In the genomic region with DNA sequence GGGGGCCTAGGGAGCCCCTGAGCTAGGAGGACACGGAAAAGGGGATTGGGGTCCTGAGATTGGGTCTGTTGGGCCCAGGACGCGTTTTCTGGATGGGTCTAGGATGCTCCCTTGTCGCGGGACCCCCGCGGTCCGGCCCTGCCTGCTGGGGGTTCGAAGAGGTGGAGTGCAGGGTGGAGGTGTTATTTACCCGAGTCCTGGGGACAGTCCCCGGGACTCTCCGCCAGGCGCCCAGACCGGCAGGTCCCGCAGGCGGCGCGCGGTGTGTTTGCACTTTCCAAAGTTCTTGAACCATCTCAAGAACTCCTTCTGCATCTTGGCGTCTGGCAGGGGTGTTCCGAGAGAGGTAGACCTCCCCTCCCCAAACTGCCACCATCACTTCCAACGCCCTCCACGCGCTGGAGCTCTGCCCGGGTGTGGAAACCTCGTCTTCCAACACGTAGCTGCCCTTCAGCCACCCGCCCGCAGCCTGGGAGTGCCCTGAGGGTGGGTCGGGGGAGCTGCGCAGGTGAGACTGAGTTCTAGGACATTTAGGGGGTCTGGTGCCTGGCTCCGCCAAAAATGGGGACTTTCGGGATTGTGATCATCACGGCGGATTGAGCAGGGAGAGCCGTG, we compare ENCODE assay signal across 8 cellular contexts. TPM values are rescaled to one million over a fixed set of nuclear protein-coding genes. Genes with fewer than 3 reads are reported as not detected.
A peak's percentile ranks its signal among the peaks of the same experiment; 100 is the strongest.
DNase-seq lines count a peak whose midpoint lies in the region; ATAC-seq and TF ChIP-seq lines count a peak whose summit lies in the region.

No MANE protein-coding gene starts in this region.

- H3K36me3 Mint-ChIP-seq in IgD-negative memory B cell (no peaks in the 10 kb centered on the region), neural progenitor cell (no peaks in the 10 kb centered on the region)
- H3K36me3 Mint-ChIP-seq in activated T-cell treated with anti-CD3 and anti-CD28 coated beads, Interleukin-2, amount 50 U/mL, for 4 hours (ENCODE audit: insufficient read depth) = no peaks in the 10 kb centered on the region

- H3K9me3 Mint-ChIP-seq in IgD-negative memory B cell (no peaks in the 10 kb centered on the region), neural progenitor cell (no peaks in the 10 kb centered on the region)
- H3K9me3 Mint-ChIP-seq in activated T-cell treated with anti-CD3 and anti-CD28 coated beads, Interleukin-2, amount 50 U/mL, for 4 hours = no peaks in the 10 kb centered on the region

- no peaks in the 10 kb centered on the region for H3K79me2 ChIP-seq in neural progenitor cell (ENCODE audit: low read depth)

- H3K4me3 ChIP-seq in fibroblast of the aortic adventitia (ENCODE audit: low read depth, low read length) (peak overlapping the region; percentile 95), neural progenitor cell (peak overlapping the region; percentile 68)

- H3F3A ChIP-seq in neural progenitor cell (ENCODE audit: low read depth) = peaks cover 13% of the 10 kb centered on the region

- H3K9ac ChIP-seq in neural progenitor cell = no peak overlapping the region

- no peaks in the 10 kb centered on the region for H3K4me1 ChIP-seq in neural progenitor cell

- H2AFZ ChIP-seq in neural progenitor cell (replicated peaks) = peak overlapping the region; percentile 96

- H4K20me1 ChIP-seq in neural progenitor cell (ENCODE audit: low read depth) = no peaks in the 10 kb centered on the region

- peak; percentile 55 to 57 for ATAC-seq in activated T-cell treated with anti-CD3 and anti-CD28 coated beads, Interleukin-2, amount 50 U/mL, for 4 hours
- no peak for ATAC-seq in GM19395 (IDR thresholded peaks at IDR 0.05; ENCODE audit: unreplicated experiment)

- peak overlapping the region; percentile 86 to 97 (median 93) for H3K4me3 Mint-ChIP-seq in IgD-negative memory B cell
- H3K4me3 Mint-ChIP-seq in activated T-cell treated with anti-CD3 and anti-CD28 coated beads, Interleukin-2, amount 50 U/mL, for 4 hours = peak overlapping the region; percentile 83
- H3K4me3 Mint-ChIP-seq in neural progenitor cell = peak overlapping the region; percentile 89

- H3K27me3 Mint-ChIP-seq in IgD-negative memory B cell = peaks cover 25% of the 10 kb centered on the region
- peaks cover 76% of the 10 kb centered on the region for H3K27me3 Mint-ChIP-seq in activated T-cell treated with anti-CD3 and anti-CD28 coated beads, Interleukin-2, amount 50 U/mL, for 4 hours (ENCODE audit: low read depth)
- H3K27me3 Mint-ChIP-seq in neural progenitor cell (ENCODE audit: insufficient read depth, low read depth) = peaks cover 32% of the 10 kb centered on the region

- H3K9me3 ChIP-seq in neural progenitor cell (ENCODE audit: low read depth) = no peaks in the 10 kb centered on the region

- no peaks in the 10 kb centered on the region for H3K36me3 ChIP-seq in neural progenitor cell

- no peak overlapping the region for H3K27ac ChIP-seq in neural progenitor cell

- H3K27ac Mint-ChIP-seq in IgD-negative memory B cell (peak overlapping the region in 1 of 3 donors; percentile 88), neural progenitor cell (peak overlapping the region; percentile 78)

- peak; percentile 71 for DNase-seq in activated effector memory CD4-positive, alpha-beta T cell treated with anti-CD3 and anti-CD28 coated beads, Interleukin-2, amount 50 U/mL, for 16 hours
- DNase-seq in activated effector memory CD4-positive, alpha-beta T cell treated with Interleukin-2 at 50 U/mL for 16 hours = no peak
- peak; percentile 12 for DNase-seq in activated T-cell treated with anti-CD3 and anti-CD28 coated beads, Interleukin-2, amount 50 U/mL, for 4 hours
- DNase-seq in fibroblast of the aortic adventitia (ENCODE audit: low read depth) (peak; percentile 27), neural progenitor cell (ENCODE audit: low spot score) (peak; percentile 45), SKM-1 treated with dmso at 0.1 percent for 144 hours (lab: John Stamatoyannopoulos, UW; ENCODE audit: unreplicated experiment) (no peak)

- H3K4me2 ChIP-seq in neural progenitor cell = peak overlapping the region; percentile 98

- H3K4me1 Mint-ChIP-seq in IgD-negative memory B cell (peaks cover 7 to 13% (median 12%) of the 10 kb centered on the region in 3 donors), neural progenitor cell (peaks cover 26% of the 10 kb centered on the region)
- peaks cover 22% of the 10 kb centered on the region for H3K4me1 Mint-ChIP-seq in activated T-cell treated with anti-CD3 and anti-CD28 coated beads, Interleukin-2, amount 50 U/mL, for 4 hours (ENCODE audit: low read depth)

- H3K27me3 ChIP-seq in neural progenitor cell = peaks cover 51% of the 10 kb centered on the region

- TF ChIP-seq CTCF in fibroblast of the aortic adventitia (IDR thresholded peaks at IDR 0.05; ENCODE audit: insufficient read depth, low read length) (peak; percentile 15), neural progenitor cell (IDR thresholded peaks at IDR 0.05) (no peak)

RNA-seq across cellular contexts. Expression of gene CAV1, which starts 0.6 kb away (rescaled TPM):
- polyA plus RNA-seq in IgD-negative memory B cell = 2.3 TPM
- 1 to 10 TPM in 2 of 3 donors, under 1 TPM in 1; 0.48 to 1.2 (median 1.1) TPM for total RNA-seq in activated T-cell treated with anti-CD3 and anti-CD28 coated beads, Interleukin-2, amount 50 U/mL, for 4 hours
- total RNA-seq in fibroblast of the aortic adventitia (ENCODE audit: low replicate concordance) = 154 and 598 TPM in 2 replicates
- total RNA-seq in neural progenitor cell (ENCODE audit: low replicate concordance) = 0.19 and 1.2 TPM in 2 replicates

RNA-seq across cellular contexts. Expression of gene CAV2, which starts 25.9 kb away (rescaled TPM):
- polyA plus RNA-seq in IgD-negative memory B cell = not detected
- under 1 TPM in 2 of 3 donors, not detected in 1; 0.16 to 0.24 TPM for total RNA-seq in activated T-cell treated with anti-CD3 and anti-CD28 coated beads, Interleukin-2, amount 50 U/mL, for 4 hours
- total RNA-seq in fibroblast of the aortic adventitia (ENCODE audit: low replicate concordance) = 51.2 and 113 TPM in 2 replicates
- 0.37 and 0.56 TPM in 2 replicates for total RNA-seq in neural progenitor cell (ENCODE audit: low replicate concordance)

Comparison
In these comparisons a context has a peak if more than half of its experiments do, and no peak if none do; other contexts are left out.
1. DNase-seq: peak in activated effector memory CD4-positive, alpha-beta T cell treated with anti-CD3 and anti-CD28 coated beads, Interleukin-2, amount 50 U/mL, for 16 hours (single experiment), activated T-cell treated with anti-CD3 and anti-CD28 coated beads, Interleukin-2, amount 50 U/mL, for 4 hours (single experiment), fibroblast of the aortic adventitia (single experiment) and neural progenitor cell (single experiment); none in activated effector memory CD4-positive, alpha-beta T cell treated with Interleukin-2 at 50 U/mL for 16 hours (single experiment) and SKM-1 treated with dmso at 0.1 percent for 144 hours (single experiment).
2. RNA of gene CAV1, which starts 0.6 kb away (total RNA-seq): 154 to 598 TPM in fibroblast of the aortic adventitia; 0.48 to 1.2 TPM in activated T-cell treated with anti-CD3 and anti-CD28 coated beads, Interleukin-2, amount 50 U/mL, for 4 hours and 0.19 to 1.2 TPM in neural progenitor cell; every median in the first group is over 10 times any median in the second.
3. RNA of gene CAV2, which starts 25.9 kb away (total RNA-seq): 51.2 to 113 TPM in fibroblast of the aortic adventitia; 0.37 to 0.56 TPM in neural progenitor cell and 0.16 to 0.24 TPM in activated T-cell treated with anti-CD3 and anti-CD28 coated beads, Interleukin-2, amount 50 U/mL, for 4 hours; every median in the first group is over 10 times any median in the second.
4. Peak in every context shown above with its lines, with median percentiles within 50 percentile points of each other: H3K4me3 Mint-ChIP-seq.